Comparison of ENCODE assay signal across 21 cellular contexts in genomic region chr18:10301831-10302483, GRCh38.
"Had no signal": no experiment of that assay in that cellular context is flagged by ENCODE, and none has a peak within 500 bp of the region (broad histone marks: within the 10 kb centered on the region; RNA-seq: fewer than 3 reads in every experiment).

No MANE protein-coding gene starts in this region.

- H3K79me2 ChIP-seq: hepatocyte had no signal

- DNase-seq: activated B cell treated with CpG ODN at 0.5 μM for 24 hours; activated CD4-positive, alpha-beta memory T cell treated with anti-CD3 and anti-CD28 coated beads for 36 hours; activated CD4-positive, alpha-beta T cell treated with anti-CD3 and anti-CD28 coated beads for 4 hours; activated naive CD4-positive, alpha-beta T cell; activated naive CD8-positive, alpha-beta T cell treated with anti-CD3 and anti-CD28 coated beads for 36 hours; amniotic stem cell; dermis blood vessel endothelial cell; effector memory CD8-positive, alpha-beta T cell; foreskin fibroblast; islet precursor cell; naive B cell; right cardiac atrium; stimulated activated naive CD8-positive, alpha-beta T cell treated with anti-CD3 and anti-CD28 coated beads, Interleukin-15, Interleukin-2, amounts not matched to agents 100 U/mL and 50 U/mL, for 24 hours; substantia nigra; tibial artery had no signal

- H3K36me3 ChIP-seq: cardiac muscle cell, tibial artery had no signal

- H3K27me3 Mint-ChIP-seq: activated B cell treated with CpG ODN at 0.5 μM for 24 hours; activated naive CD8-positive, alpha-beta T cell treated with anti-CD3 and anti-CD28 coated beads for 36 hours had no signal

- H3K36me3 Mint-ChIP-seq: activated CD4-positive, alpha-beta memory T cell treated with anti-CD3 and anti-CD28 coated beads for 36 hours; activated naive CD8-positive, alpha-beta T cell treated with anti-CD3 and anti-CD28 coated beads for 36 hours had no signal

- H2AFZ ChIP-seq: hepatocyte had no signal

- H3K4me1 ChIP-seq: tibial artery had no signal

- H3K9me3 Mint-ChIP-seq: activated B cell treated with CpG ODN at 0.5 μM for 24 hours; activated CD4-positive, alpha-beta memory T cell treated with anti-CD3 and anti-CD28 coated beads for 36 hours; activated naive CD8-positive, alpha-beta T cell treated with anti-CD3 and anti-CD28 coated beads for 36 hours had no signal

- ATAC-seq: activated T-helper 17 cell treated with anti-CD3 and anti-CD28 coated beads, Interleukin-2, amount 50 U/mL, for 72 hours; effector memory CD8-positive, alpha-beta T cell; right cardiac atrium; stimulated activated naive CD8-positive, alpha-beta T cell treated with anti-CD3 and anti-CD28 coated beads, Interleukin-15, Interleukin-2, amounts not matched to agents 100 U/mL and 50 U/mL, for 24 hours had no signal

- H3K4me3 ChIP-seq: cardiac muscle cell, hepatocyte, skin epidermis, tibial artery had no signal

- H3K4me1 Mint-ChIP-seq: activated naive CD8-positive, alpha-beta T cell treated with anti-CD3 and anti-CD28 coated beads for 36 hours; activated T-helper 17 cell treated with anti-CD3 and anti-CD28 coated beads, Interleukin-2, amount 50 U/mL, for 72 hours had no signal

- H3K27ac ChIP-seq: cardiac muscle cell, epithelial cell of prostate, hepatocyte, tibial artery had no signal

- H3K9me3 ChIP-seq: tibial artery had no signal

- H3K4me2 ChIP-seq: hepatocyte had no signal

- H3K27me3 ChIP-seq: cardiac muscle cell, hepatocyte, tibial artery had no signal

- H3K4me3 Mint-ChIP-seq: activated B cell treated with CpG ODN at 0.5 μM for 24 hours; activated CD4-positive, alpha-beta memory T cell treated with anti-CD3 and anti-CD28 coated beads for 36 hours; activated naive CD8-positive, alpha-beta T cell treated with anti-CD3 and anti-CD28 coated beads for 36 hours; activated T-helper 17 cell treated with anti-CD3 and anti-CD28 coated beads, Interleukin-2, amount 50 U/mL, for 72 hours; effector memory CD8-positive, alpha-beta T cell; neural crest cell had no signal
